Comparison of ENCODE assay signal across 8 cellular contexts in the genomic region with DNA sequence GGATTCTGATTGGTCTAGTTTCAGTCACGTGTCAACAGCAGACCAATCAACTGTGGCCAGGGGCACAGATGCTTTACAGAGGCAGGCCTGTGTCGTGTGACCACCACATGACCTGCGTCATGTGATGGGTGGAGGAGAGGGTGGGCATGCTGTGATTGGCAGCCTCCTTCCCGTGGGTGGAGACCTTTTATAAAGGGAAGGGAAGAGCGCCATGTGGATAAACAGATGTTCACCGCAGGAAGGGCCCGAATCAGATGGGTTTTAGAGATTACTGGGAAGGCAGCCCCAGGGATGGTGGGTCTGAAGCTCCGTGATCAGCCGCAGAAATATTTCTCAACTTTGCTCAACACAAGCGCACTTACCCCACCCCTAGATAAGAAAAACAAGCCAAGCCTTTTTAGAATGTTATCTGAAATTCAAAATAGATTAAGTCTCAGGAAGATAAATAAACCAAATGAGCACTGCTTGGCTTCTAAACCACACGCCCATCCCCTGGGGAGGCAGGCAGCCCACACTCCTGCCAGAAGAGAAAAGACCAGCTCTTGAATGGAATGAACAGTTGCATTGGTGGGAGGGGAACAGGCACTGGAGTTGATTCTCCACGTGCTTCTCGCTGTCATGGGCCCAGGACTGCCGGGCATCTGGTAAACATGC. TPM values are rescaled to one million over a fixed set of nuclear protein-coding genes. Genes with fewer than 3 reads are reported as not detected.
DNase-seq lines count a peak whose midpoint lies in the region; ATAC-seq and TF ChIP-seq lines count a peak whose summit lies in the region.

No MANE protein-coding gene starts in this region.

- TF ChIP-seq CTCF in left ventricle myocardium inferior (IDR thresholded peaks at IDR 0.05; ENCODE audit: borderline replicate concordance), result no peak
- no peak for TF ChIP-seq CTCF in suprapubic skin (IDR thresholded peaks at IDR 0.05)

- no peaks in the 10 kb centered on the region for H3K36me3 ChIP-seq in left ventricle myocardium inferior
- no peaks in the 10 kb centered on the region for H3K36me3 ChIP-seq in suprapubic skin

- peaks cover 63% of the 10 kb centered on the region for H3K4me1 ChIP-seq in left ventricle myocardium inferior
- H3K4me1 ChIP-seq in suprapubic skin, result peaks cover 28% of the 10 kb centered on the region

- no peak for TF ChIP-seq POLR2A in suprapubic skin (IDR thresholded peaks at IDR 0.05)

- H3K4me3 ChIP-seq in left ventricle myocardium inferior (no peak overlapping the region), suprapubic skin (no peak overlapping the region)

- H3K27ac ChIP-seq in left ventricle myocardium inferior (replicated peaks), result peak overlapping the region; percentile 80
- peak overlapping the region; percentile 5 for H3K27ac ChIP-seq in suprapubic skin

- no peaks in the 10 kb centered on the region for H3K9me3 ChIP-seq in left ventricle myocardium inferior (replicated peaks)
- no peaks in the 10 kb centered on the region for H3K9me3 ChIP-seq in suprapubic skin

- intact Hi-C loops in left ventricle myocardium inferior (cut with micrococcal nuclease), result no loop called here

- ATAC-seq in HG02642 (IDR thresholded peaks at IDR 0.05; ENCODE audit: poor library complexity, unreplicated experiment) (peak; percentile 45), GM21447 (IDR thresholded peaks at IDR 0.05; ENCODE audit: unreplicated experiment) (no peak), GM18498 (IDR thresholded peaks at IDR 0.05; ENCODE audit: unreplicated experiment) (no peak)

- no peak for TF ChIP-seq EP300 in suprapubic skin (IDR thresholded peaks at IDR 0.05)

- WGBS in suprapubic skin, result 39% methylated on average over 14 of the region's 14 CpGs

- DNase-seq in UCSD-AML1 (lab: John Stamatoyannopoulos, UW; ENCODE audit: unreplicated experiment) (peak; percentile 85), left ventricle myocardium inferior (peak; percentile 65), suprapubic skin (ENCODE audit: low spot score in 2 of 2) (peak in 1 of 2 donors; percentile 77), RKO (ENCODE audit: low spot score) (no peak)
- no peak for DNase-seq in stimulated activated CD8-positive, alpha-beta memory T cell treated with anti-CD3 and anti-CD28 coated beads, Interleukin-4, amount 100 ng/mL, for 48 hours

- H3K27me3 ChIP-seq in left ventricle myocardium inferior (ENCODE audit: low read depth), result no peaks in the 10 kb centered on the region
- no peaks in the 10 kb centered on the region for H3K27me3 ChIP-seq in suprapubic skin

RNA-seq across cellular contexts. Expression of a gene that starts 43.6 kb away (rescaled TPM):
- total RNA-seq in left ventricle myocardium inferior, result 0.38 TPM
- under 1 TPM in 1 of 4 donors, not detected in 3; 0.81 TPM for total RNA-seq in suprapubic skin

Comparison
In these comparisons a context has a peak if more than half of its experiments do, and no peak if none do; other contexts are left out.
1. DNase-seq: peak in UCSD-AML1 (single experiment) and left ventricle myocardium inferior (single experiment); none in RKO (single experiment) and stimulated activated CD8-positive, alpha-beta memory T cell treated with anti-CD3 and anti-CD28 coated beads, Interleukin-4, amount 100 ng/mL, for 48 hours (single experiment).